Comparison of ENCODE assay signal across 26 cellular contexts in the genomic region with DNA sequence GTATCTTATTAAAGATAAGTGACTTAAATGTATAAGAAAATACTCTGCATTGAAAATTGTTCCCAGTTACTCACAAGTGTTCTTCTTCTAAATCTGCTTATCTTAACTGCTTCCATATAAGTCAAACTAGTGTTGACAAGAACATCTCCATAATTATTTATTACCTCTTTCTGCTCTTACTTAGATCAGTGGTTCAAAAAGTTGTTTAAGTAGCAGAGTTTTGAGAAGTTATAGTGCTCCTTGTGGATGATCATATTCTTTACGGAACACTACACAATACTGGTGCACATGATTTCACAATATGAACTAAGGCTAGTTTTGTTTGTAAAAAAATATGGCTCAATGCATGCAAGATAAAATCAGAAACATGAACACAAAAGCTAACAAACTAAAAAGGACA.
A peak's percentile ranks its signal among the peaks of the same experiment; 100 is the strongest.
DNase-seq lines count a peak whose midpoint lies in the region; ATAC-seq, FAIRE-seq and TF ChIP-seq lines count a peak whose summit lies in the region.
"Had no signal": no experiment of that assay in that cellular context is flagged by ENCODE, and none has a peak within 500 bp of the region (broad histone marks: within the 10 kb centered on the region; RNA-seq: fewer than 3 reads in every experiment).

No MANE protein-coding gene starts in this region.

- TF ChIP-seq CTCF in HepG2 (CRISPR knock-in tag; IDR thresholded peaks at IDR 0.05) (no peak), right lobe of liver (IDR thresholded peaks at IDR 0.05) (no peak), H1 (IDR thresholded peaks at IDR 0.05; ENCODE audit: control extremely low read depth in 1 of 3, insufficient read depth in 1 of 3, low read depth in 1 of 3, low read length in 3 of 3) (no peak)

- H3K18ac ChIP-seq in H1 (ENCODE audit: extremely low read depth, low read length): no peak overlapping the region

- no peak overlapping the region for H4K8ac ChIP-seq in H1 (ENCODE audit: extremely low read depth, insufficient read depth, low read length)

- intact Hi-C loops in HepG2 (cut with micrococcal nuclease; ENCODE audit: unreplicated experiment) (no loop called here), right lobe of liver (cut with DNase I) (no loop called here)

- no peak overlapping the region for H3K27ac Mint-ChIP-seq in T-cell
- H3K27ac Mint-ChIP-seq: activated CD8-positive, alpha-beta T cell treated with anti-CD3 and anti-CD28 coated beads, Interleukin-2, amount 10 ng/mL, durations not matched to agents 7 days and 5 days; activated naive CD8-positive, alpha-beta T cell treated with anti-CD3 and anti-CD28 coated beads for 36 hours; natural killer cell treated with Interleukin-12 subunit alpha and Interleukin-12 subunit beta and Interleukin-15 and Interleukin-18, amount 100 ng/mL, for 72 hours; stimulated activated naive CD8-positive, alpha-beta T cell treated with anti-CD3 and anti-CD28 coated beads, Interleukin-15, amount 100 ng/mL, for 72 hours had no signal

- H4K20me1 ChIP-seq in HepG2 (ENCODE audit: insufficient read depth, low read length) (no peaks in the 10 kb centered on the region; the same call in 1 of the 2 replicates), H1 (replicated peaks in 1 of 2; ENCODE audit: control insufficient read depth in 1 of 2, insufficient read depth in 2 of 2, low read length in 2 of 2) (no peaks in the 10 kb centered on the region)
- H4K20me1 ChIP-seq: BLaER1 had no signal

- ATAC-seq in HepG2 (no peak), right lobe of liver (no peak), T-cell (replicated peaks in 1 of 4) (no peak), GM19351 (IDR thresholded peaks at IDR 0.05; ENCODE audit: unreplicated experiment) (no peak)
- ATAC-seq: activated CD8-positive, alpha-beta T cell treated with anti-CD3 and anti-CD28 coated beads, Interleukin-2, amount 10 ng/mL, durations not matched to agents 7 days and 5 days; heart left ventricle; lower lobe of right lung; mucosa of descending colon; natural killer cell treated with Interleukin-12 subunit alpha and Interleukin-12 subunit beta and Interleukin-15 and Interleukin-18, amount 100 ng/mL, for 72 hours; stimulated activated naive CD8-positive, alpha-beta T cell treated with anti-CD3 and anti-CD28 coated beads, Interleukin-15, amount 100 ng/mL, for 72 hours had no signal

- in situ Hi-C loops in HepG2 (cut with HindIII; ENCODE audit: extremely low pct_ligation_motif_present, low pct_unique_long_range_greater_than_20kb): loop anchor here (25.0 kb wide), 1 partner anchor 531 kb away; no protein-coding TSS in a partner anchor

- no peaks in the 10 kb centered on the region for H3K9me3 Mint-ChIP-seq in T-cell
- H3K9me3 Mint-ChIP-seq: activated naive CD8-positive, alpha-beta T cell treated with anti-CD3 and anti-CD28 coated beads for 36 hours; stimulated activated naive CD8-positive, alpha-beta T cell treated with anti-CD3 and anti-CD28 coated beads, Interleukin-15, amount 100 ng/mL, for 72 hours had no signal

- H2AFZ ChIP-seq in HepG2 (ENCODE audit: low read length) (no peak overlapping the region), H1 (ENCODE audit: low read length) (no peak overlapping the region)

- H3K4me3 ChIP-seq in HepG2 (replicated peaks in 1 of 3; ENCODE audit: insufficient read depth in 1 of 3, low read depth in 2 of 3, low read length in 3 of 3) (no peak overlapping the region), right lobe of liver (no peak overlapping the region), H1 (ENCODE audit: extremely low read depth in 1 of 4, insufficient read depth in 2 of 4, low read depth in 3 of 4, low read length in 4 of 4) (no peak overlapping the region)
- H3K4me3 ChIP-seq: BLaER1, heart left ventricle, lower lobe of right lung, mucosa of descending colon, vagina had no signal

- H3K4me1 ChIP-seq in HepG2 (ENCODE audit: insufficient read depth, low read length): no peaks in the 10 kb centered on the region
- H3K4me1 ChIP-seq in right lobe of liver: no peaks in the 10 kb centered on the region
- H3K4me1 ChIP-seq in H1 (replicated peaks in 1 of 4; ENCODE audit: control insufficient read depth in 3 of 4, insufficient read depth in 4 of 4, low read length in 3 of 4): peaks cover 0 to 10% (median 0%) of the 10 kb centered on the region in 4 experiments; a peak in 1 of 7 replicates
- H3K4me1 ChIP-seq: BLaER1, heart left ventricle, lower lobe of right lung, vagina had no signal

- TF ChIP-seq POLR2A in HepG2 (IDR thresholded peaks at IDR 0.05; ENCODE audit: insufficient read depth in 1 of 2, low read depth in 2 of 2, low read length in 2 of 2) (no peak), right lobe of liver (IDR thresholded peaks at IDR 0.05) (no peak), H1 (IDR thresholded peaks at IDR 0.05; ENCODE audit: control extremely low read depth in 1 of 2, low read depth in 2 of 2, low read length in 2 of 2) (no peak)

- no peak overlapping the region for H3K23ac ChIP-seq in H1 (ENCODE audit: insufficient read length)

- TF ChIP-seq RAD21 in HepG2 (CRISPR knock-in tag; IDR thresholded peaks at IDR 0.05) (no peak), H1 (IDR thresholded peaks at IDR 0.05 in 1 of 2, conservative IDR thresholded peaks at IDR 0.05 in 1 of 2; ENCODE audit: low read depth in 2 of 2, low read length in 2 of 2) (no peak)

- H2BK120ac ChIP-seq in H1 (replicated peaks; ENCODE audit: low read depth, low read length): no peak overlapping the region

- H3K23me2 ChIP-seq in H1 (ENCODE audit: low read depth, low read length): no peaks in the 10 kb centered on the region

- no peak overlapping the region for H3K14ac ChIP-seq in H1 (ENCODE audit: insufficient read length)

- no peak for FAIRE-seq in HepG2 (lab: Jason Lieb, UNC)
- no peak for FAIRE-seq in H1 (lab: Jason Lieb, UNC)
- FAIRE-seq: endothelial cell of umbilical vein, GM19239 had no signal

- H3K79me2 ChIP-seq in HepG2 (ENCODE audit: insufficient read depth, low read length): no peaks in the 10 kb centered on the region
- no peaks in the 10 kb centered on the region for H3K79me2 ChIP-seq in H1 (ENCODE audit: control insufficient read depth in 1 of 2, insufficient read depth in 2 of 2, low read length in 2 of 2)

- no peak overlapping the region for H2AK5ac ChIP-seq in H1 (ENCODE audit: low read depth, low read length)

- DNase-seq in HepG2 (ENCODE audit: low spot score): no peak
- DNase-seq in right lobe of liver: no peak
- DNase-seq in OCI-M1 (lab: John Stamatoyannopoulos, UW): peak; percentile 30
- no peak for DNase-seq in H1 (ENCODE audit: low read depth in 1 of 2, low spot score in 2 of 2)
- DNase-seq in T-cell: no peak
- DNase-seq in anterior cingulate cortex (lab: John Stamatoyannopoulos, UW): no peak
- no peak for DNase-seq in SHP77 (lab: John Stamatoyannopoulos, UW)
- DNase-seq: activated CD8-positive, alpha-beta T cell treated with anti-CD3 and anti-CD28 coated beads, Interleukin-2, amount 10 ng/mL, durations not matched to agents 7 days and 5 days; activated naive CD8-positive, alpha-beta T cell treated with anti-CD3 and anti-CD28 coated beads for 36 hours; cerebellar nuclear complex; DMS53; foreskin fibroblast; heart left ventricle; kidney glomerular epithelial cell; lower lobe of right lung; mucosa of descending colon; NCI-H1092 treated with DMSO at 0.1 percent for 48 hours; NCI-H1930; stimulated activated naive CD8-positive, alpha-beta T cell treated with anti-CD3 and anti-CD28 coated beads, Interleukin-15, amount 100 ng/mL, for 72 hours had no signal

- no peaks in the 10 kb centered on the region for H3K4me1 Mint-ChIP-seq in T-cell
- H3K4me1 Mint-ChIP-seq: activated naive CD8-positive, alpha-beta T cell treated with anti-CD3 and anti-CD28 coated beads for 36 hours; stimulated activated naive CD8-positive, alpha-beta T cell treated with anti-CD3 and anti-CD28 coated beads, Interleukin-15, amount 100 ng/mL, for 72 hours had no signal

- H4K5ac ChIP-seq in H1 (ENCODE audit: insufficient read length, low read depth, low read length): peak overlapping the region; percentile 51

- H3K36me3 ChIP-seq in HepG2 (replicated peaks in 1 of 2; ENCODE audit: control insufficient read depth in 1 of 2, insufficient read depth in 2 of 2, low read length in 2 of 2): no peaks in the 10 kb centered on the region
- no peaks in the 10 kb centered on the region for H3K36me3 ChIP-seq in right lobe of liver
- H3K36me3 ChIP-seq in H1 (ENCODE audit: control insufficient read depth in 2 of 4, insufficient read depth in 4 of 4, low read length in 3 of 4): no peaks in the 10 kb centered on the region
- H3K36me3 ChIP-seq: BLaER1, heart left ventricle, lower lobe of right lung, vagina had no signal

- CTCF ChIA-PET in HepG2 (lab: Yijun Ruan, JAX; ENCODE audit: low intra/inter-chr PET ratio, low total read pairs) (no interaction called here), H1 (lab: Charles Lee; ENCODE audit: partially characterized antibody) (interaction anchor here (1.3 to 2.4 kb wide), 2 partner anchors 104 to 1083 kb away, joined by 5 to 10 read pairs; no protein-coding TSS in a partner anchor), T-cell (lab: Charles Lee) (interaction anchor here (0.8 to 0.9 kb wide), 2 partner anchors 10 to 1082 kb away, joined by 3 read pairs; no protein-coding TSS in a partner anchor)

- H3K4ac ChIP-seq in H1 (replicated peaks; ENCODE audit: insufficient read length, low read depth, low read length): no peak overlapping the region

- H3K27ac ChIP-seq in HepG2 (ENCODE audit: extremely low read length, insufficient read depth, low read length) (no peak overlapping the region), right lobe of liver (no peak overlapping the region), H1 (ENCODE audit: low read depth, low read length) (no peak overlapping the region)
- H3K27ac ChIP-seq: BLaER1, heart left ventricle, HL-60, lower lobe of right lung, vagina had no signal

- H2BK20ac ChIP-seq in H1 (ENCODE audit: low read length): no peak overlapping the region

- 0% methylated on average over 1 of the region's 1 CpG for WGBS in HepG2 (ENCODE audit: low lambda C conversion rate)
- 40% methylated on average over 1 of the region's 1 CpG for WGBS in right lobe of liver (ENCODE audit: insufficient coverage, low coverage, low lambda C conversion rate, missing lambda C conversion rate)
- 87% methylated on average over 1 of the region's 1 CpG; no CpG with 5 or more reads in 1 of the 2 experiments for WGBS in H1 (ENCODE audit: extremely low coverage in 1 of 2, insufficient coverage in 1 of 2, insufficient read length in 1 of 2, insufficient replicate concordance in 2 of 2, low coverage in 1 of 2, low lambda C conversion rate in 2 of 2, missing lambda C conversion rate in 1 of 2), 2 experiments

- H2BK5ac ChIP-seq in H1 (ENCODE audit: low read depth, low read length): no peak overlapping the region

- no peak overlapping the region for H4K91ac ChIP-seq in H1 (replicated peaks; ENCODE audit: insufficient read length, low read length)

- H2BK15ac ChIP-seq in H1 (ENCODE audit: low read length): no peak overlapping the region

- H3K4me2 ChIP-seq in HepG2 (ENCODE audit: low read depth, low read length): no peak overlapping the region
- no peak overlapping the region for H3K4me2 ChIP-seq in H1 (ENCODE audit: insufficient read depth in 1 of 2, low read depth in 2 of 2, low read length in 2 of 2)
- H3K4me2 ChIP-seq: BLaER1 had no signal

- BruUV-seq in HepG2 (replicated peaks; lab: Mats Ljungman, UMichigan): no TSS peak

- H3K4me3 Mint-ChIP-seq in T-cell: no peak overlapping the region
- H3K4me3 Mint-ChIP-seq: activated CD8-positive, alpha-beta T cell treated with anti-CD3 and anti-CD28 coated beads, Interleukin-2, amount 10 ng/mL, durations not matched to agents 7 days and 5 days; activated naive CD8-positive, alpha-beta T cell treated with anti-CD3 and anti-CD28 coated beads for 36 hours; natural killer cell treated with Interleukin-12 subunit alpha and Interleukin-12 subunit beta and Interleukin-15 and Interleukin-18, amount 100 ng/mL, for 72 hours; stimulated activated naive CD8-positive, alpha-beta T cell treated with anti-CD3 and anti-CD28 coated beads, Interleukin-15, amount 100 ng/mL, for 72 hours had no signal

- H3K9ac ChIP-seq in HepG2 (ENCODE audit: insufficient read depth, low read depth, low read length) (no peak overlapping the region), H1 (replicated peaks in 1 of 4; ENCODE audit: extremely low read depth in 1 of 4, low read depth in 3 of 4, low read length in 3 of 4) (no peak overlapping the region)
- H3K9ac ChIP-seq: BLaER1 had no signal

- H3K9me3 ChIP-seq in HepG2 (ENCODE audit: low read length): no peaks in the 10 kb centered on the region
- H3K9me3 ChIP-seq in right lobe of liver: no peaks in the 10 kb centered on the region
- H3K9me3 ChIP-seq in H1 (ENCODE audit: insufficient read depth in 2 of 2, low read depth in 1 of 2, low read length in 1 of 2): no peaks in the 10 kb centered on the region
- H3K9me3 ChIP-seq: BLaER1, heart left ventricle, lower lobe of right lung, mucosa of descending colon, vagina had no signal

- POLR2A ChIA-PET in HepG2 (lab: Yijun Ruan, JAX) (no interaction called here), H1 (lab: Charles Lee; ENCODE audit: partially characterized antibody) (no interaction called here), T-cell (lab: Charles Lee) (no interaction called here)

- H3K27me3 Mint-ChIP-seq in T-cell: no peaks in the 10 kb centered on the region
- H3K27me3 Mint-ChIP-seq: natural killer cell treated with Interleukin-12 subunit alpha and Interleukin-12 subunit beta and Interleukin-15 and Interleukin-18, amount 100 ng/mL, for 72 hours had no signal

- H3K36me3 Mint-ChIP-seq in T-cell: no peaks in the 10 kb centered on the region
- H3K36me3 Mint-ChIP-seq: activated naive CD8-positive, alpha-beta T cell treated with anti-CD3 and anti-CD28 coated beads for 36 hours; natural killer cell treated with Interleukin-12 subunit alpha and Interleukin-12 subunit beta and Interleukin-15 and Interleukin-18, amount 100 ng/mL, for 72 hours had no signal

- no peak for TF ChIP-seq EP300 in HepG2 (IDR thresholded peaks at IDR 0.05; ENCODE audit: low read depth in 2 of 2, low read length in 2 of 2)
- TF ChIP-seq EP300 in HepG2 (CRISPR knock-in tag; IDR thresholded peaks at IDR 0.05; ENCODE audit: borderline replicate concordance): no peak
- TF ChIP-seq EP300 in H1 (IDR thresholded peaks at IDR 0.05; ENCODE audit: borderline replicate concordance in 1 of 2, low read depth in 2 of 2, low read length in 2 of 2): no peak

- no peak overlapping the region for H3K56ac ChIP-seq in H1 (replicated peaks; ENCODE audit: insufficient read length, low read depth, low read length)

- no peaks in the 10 kb centered on the region for H3K79me1 ChIP-seq in H1 (ENCODE audit: low read depth, low read length)

- H3K27me3 ChIP-seq in HepG2 (ENCODE audit: control insufficient read depth in 1 of 2, insufficient read depth in 2 of 2, low read length in 2 of 2) (no peaks in the 10 kb centered on the region), right lobe of liver (peaks cover 0 to under 1% of the 10 kb centered on the region in 2 donors), H1 (replicated peaks in 1 of 4; ENCODE audit: control insufficient read depth in 3 of 4, extremely low read depth in 1 of 4, insufficient read depth in 3 of 4, low read length in 3 of 4) (no peaks in the 10 kb centered on the region)
- H3K27me3 ChIP-seq: BLaER1, heart left ventricle, vagina had no signal

- no peak overlapping the region for H2BK12ac ChIP-seq in H1 (ENCODE audit: low read depth, low read length)
